9 cellular contexts compared by ENCODE assay signal in the genomic region with DNA sequence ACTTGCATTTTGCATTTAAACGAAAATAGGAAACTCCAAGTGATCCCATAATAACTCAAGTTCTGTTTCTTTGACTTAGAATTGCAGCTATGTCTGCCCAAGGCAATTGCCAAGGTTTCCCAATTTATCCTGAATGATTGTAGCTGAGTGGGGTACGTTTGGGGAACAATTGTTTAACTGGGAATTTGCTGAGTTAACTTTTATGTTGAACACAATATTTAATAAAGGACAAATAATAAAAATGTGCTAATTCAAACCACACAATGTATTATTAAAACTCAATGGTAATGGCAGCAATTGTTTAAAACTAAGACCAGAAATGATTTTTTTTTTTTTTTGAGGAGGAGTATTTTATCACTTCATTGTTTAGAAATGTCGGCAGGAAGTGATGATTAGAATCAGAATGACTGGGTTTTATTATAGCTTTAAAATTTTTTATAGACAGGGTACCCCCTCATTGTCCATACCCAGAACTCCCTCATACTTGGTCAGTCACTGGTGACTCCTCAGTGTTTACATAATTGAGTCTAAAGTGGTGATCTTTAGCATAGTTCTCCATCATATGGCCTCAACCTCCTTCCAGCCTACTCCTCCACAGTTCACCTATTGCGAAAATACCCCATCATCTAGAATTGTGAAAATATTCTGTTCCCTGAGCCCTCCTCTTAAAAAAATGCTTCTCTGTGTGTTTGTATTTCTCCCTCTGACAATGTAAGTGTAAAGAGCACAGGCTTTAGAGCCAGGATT.
DNase-seq lines count a peak whose midpoint lies in the region; ATAC-seq and TF ChIP-seq lines count a peak whose summit lies in the region.
"Had no signal": no experiment of that assay in that cellular context is flagged by ENCODE, and none has a peak within 500 bp of the region (broad histone marks: within the 10 kb centered on the region; RNA-seq: fewer than 3 reads in every experiment).

No MANE protein-coding gene starts in this region.

- DNase-seq in activated CD8-positive, alpha-beta T cell treated with anti-CD3 and anti-CD28 coated beads for 36 hours, result no peak
- no peak for DNase-seq in activated CD8-positive, alpha-beta T cell treated with anti-CD3 and anti-CD28 coated beads, Interleukin-2, amount 10 ng/mL, durations not matched to agents 7 days and 5 days
- DNase-seq in activated T-helper 2 cell treated with anti-CD3 and anti-CD28 coated beads, Interferon-gamma antibody, Interleukin-2, Interleukin-4, amounts not matched to agents 10 μg/mL and 5 μg/mL and 100 μg/mL, durations not matched to agents 14 hours and 24 hours and 36 hours (ENCODE audit: low spot score), result no peak
- DNase-seq in left lung (no peak), tibial artery (no peak), NCI-H187 (lab: John Stamatoyannopoulos, UW) (no peak), dedifferentiated amniotic fluid mesenchymal stem cell (ENCODE audit: extremely low spot score) (no peak), NCI-H446 (lab: John Stamatoyannopoulos, UW) (no peak)
- DNase-seq: activated CD8-positive, alpha-beta memory T cell treated with anti-CD3 and anti-CD28 coated beads for 24 hours had no signal

- H3K4me1 ChIP-seq in left lung (peaks cover 8 to 36% of the 10 kb centered on the region in 2 donors), tibial artery (peaks cover 8 to 42% (median 17%) of the 10 kb centered on the region in 4 donors)

- intact Hi-C loops in activated CD8-positive, alpha-beta T cell treated with anti-CD3 and anti-CD28 coated beads for 36 hours (cut with micrococcal nuclease), result no loop called here
- intact Hi-C loops in activated T-helper 2 cell treated with anti-CD3 and anti-CD28 coated beads, Interferon-gamma antibody, Interleukin-2, Interleukin-4, amounts not matched to agents 10 μg/mL and 5 μg/mL and 100 μg/mL, durations not matched to agents 14 hours and 24 hours and 36 hours (cut with micrococcal nuclease), result loop anchor here (5.0 kb wide), 1 partner anchor 246 kb away; no protein-coding TSS in a partner anchor
- intact Hi-C loops in left lung (cut with DNase I), result no loop called here
- intact Hi-C loops in tibial artery (cut with DNase I; ENCODE audit: low total_unique reads), result no loop called here

- H3K9me3 ChIP-seq in left lung (no peaks in the 10 kb centered on the region), tibial artery (no peaks in the 10 kb centered on the region)

- peak overlapping the region; percentile 73 to 84 for H3K27ac ChIP-seq in left lung
- peak overlapping the region; percentile 64 to 68 for H3K27ac ChIP-seq in tibial artery

- no peak overlapping the region for H3K4me3 Mint-ChIP-seq in activated CD8-positive, alpha-beta T cell treated with anti-CD3 and anti-CD28 coated beads for 36 hours
- H3K4me3 Mint-ChIP-seq in activated CD8-positive, alpha-beta T cell treated with anti-CD3 and anti-CD28 coated beads, Interleukin-2, amount 10 ng/mL, durations not matched to agents 7 days and 5 days, result no peak overlapping the region
- H3K4me3 Mint-ChIP-seq in activated T-helper 2 cell treated with anti-CD3 and anti-CD28 coated beads, Interferon-gamma antibody, Interleukin-2, Interleukin-4, amounts not matched to agents 10 μg/mL and 5 μg/mL and 100 μg/mL, durations not matched to agents 14 hours and 24 hours and 36 hours (ENCODE audit: low read depth), result no peak overlapping the region

- H3K27me3 ChIP-seq in left lung (no peaks in the 10 kb centered on the region), tibial artery (no peaks in the 10 kb centered on the region)

- H3K4me3 ChIP-seq in left lung (no peak overlapping the region), tibial artery (no peak overlapping the region)

- CTCF ChIA-PET in activated CD8-positive, alpha-beta T cell treated with anti-CD3 and anti-CD28 coated beads for 36 hours (lab: Charles Lee), result no interaction called here
- CTCF ChIA-PET in activated CD8-positive, alpha-beta T cell treated with anti-CD3 and anti-CD28 coated beads, Interleukin-2, amount 10 ng/mL, durations not matched to agents 7 days and 5 days (lab: Charles Lee), result no interaction called here

- H3K9me3 Mint-ChIP-seq in activated CD8-positive, alpha-beta T cell treated with anti-CD3 and anti-CD28 coated beads for 36 hours, result no peaks in the 10 kb centered on the region
- H3K9me3 Mint-ChIP-seq in activated CD8-positive, alpha-beta T cell treated with anti-CD3 and anti-CD28 coated beads, Interleukin-2, amount 10 ng/mL, durations not matched to agents 7 days and 5 days (ENCODE audit: insufficient read depth), result no peaks in the 10 kb centered on the region
- H3K9me3 Mint-ChIP-seq in activated T-helper 2 cell treated with anti-CD3 and anti-CD28 coated beads, Interferon-gamma antibody, Interleukin-2, Interleukin-4, amounts not matched to agents 10 μg/mL and 5 μg/mL and 100 μg/mL, durations not matched to agents 14 hours and 24 hours and 36 hours, result no peaks in the 10 kb centered on the region

- H3K36me3 ChIP-seq in left lung, result no peaks in the 10 kb centered on the region
- H3K36me3 ChIP-seq in tibial artery, result no peaks in the 10 kb centered on the region

- POLR2A ChIA-PET in activated CD8-positive, alpha-beta T cell treated with anti-CD3 and anti-CD28 coated beads for 36 hours (lab: Charles Lee), result no interaction called here
- POLR2A ChIA-PET in activated CD8-positive, alpha-beta T cell treated with anti-CD3 and anti-CD28 coated beads, Interleukin-2, amount 10 ng/mL, durations not matched to agents 7 days and 5 days (lab: Charles Lee), result interaction anchor here (0.8 kb wide), 1 partner anchor 701 kb away, joined by 3 read pairs; no protein-coding TSS in a partner anchor

- no peaks in the 10 kb centered on the region for H3K36me3 Mint-ChIP-seq in activated CD8-positive, alpha-beta T cell treated with anti-CD3 and anti-CD28 coated beads for 36 hours (ENCODE audit: low read depth)
- no peaks in the 10 kb centered on the region for H3K36me3 Mint-ChIP-seq in activated CD8-positive, alpha-beta T cell treated with anti-CD3 and anti-CD28 coated beads, Interleukin-2, amount 10 ng/mL, durations not matched to agents 7 days and 5 days (ENCODE audit: low read depth)
- H3K36me3 Mint-ChIP-seq in activated T-helper 2 cell treated with anti-CD3 and anti-CD28 coated beads, Interferon-gamma antibody, Interleukin-2, Interleukin-4, amounts not matched to agents 10 μg/mL and 5 μg/mL and 100 μg/mL, durations not matched to agents 14 hours and 24 hours and 36 hours (ENCODE audit: low read depth), result no peaks in the 10 kb centered on the region

- ATAC-seq in activated CD8-positive, alpha-beta T cell treated with anti-CD3 and anti-CD28 coated beads for 36 hours, result no peak
- ATAC-seq in activated CD8-positive, alpha-beta T cell treated with anti-CD3 and anti-CD28 coated beads, Interleukin-2, amount 10 ng/mL, durations not matched to agents 7 days and 5 days, result no peak
- peak; percentile 24 for ATAC-seq in left lung

- no peak for TF ChIP-seq CTCF in activated CD8-positive, alpha-beta T cell treated with anti-CD3 and anti-CD28 coated beads for 36 hours (IDR thresholded peaks at IDR 0.05)
- TF ChIP-seq CTCF in left lung (IDR thresholded peaks at IDR 0.05) (no peak), tibial artery (IDR thresholded peaks at IDR 0.05) (no peak)

- H3K4me1 Mint-ChIP-seq in activated CD8-positive, alpha-beta T cell treated with anti-CD3 and anti-CD28 coated beads for 36 hours (ENCODE audit: low read depth), result peaks cover 40% of the 10 kb centered on the region
- peaks cover 12% of the 10 kb centered on the region for H3K4me1 Mint-ChIP-seq in activated CD8-positive, alpha-beta T cell treated with anti-CD3 and anti-CD28 coated beads, Interleukin-2, amount 10 ng/mL, durations not matched to agents 7 days and 5 days (ENCODE audit: low read depth)
- peaks cover 31% of the 10 kb centered on the region for H3K4me1 Mint-ChIP-seq in activated T-helper 2 cell treated with anti-CD3 and anti-CD28 coated beads, Interferon-gamma antibody, Interleukin-2, Interleukin-4, amounts not matched to agents 10 μg/mL and 5 μg/mL and 100 μg/mL, durations not matched to agents 14 hours and 24 hours and 36 hours (ENCODE audit: low read depth)

- H3K27ac Mint-ChIP-seq in activated CD8-positive, alpha-beta T cell treated with anti-CD3 and anti-CD28 coated beads for 36 hours, result peak overlapping the region; percentile 73
- no peak overlapping the region for H3K27ac Mint-ChIP-seq in activated CD8-positive, alpha-beta T cell treated with anti-CD3 and anti-CD28 coated beads, Interleukin-2, amount 10 ng/mL, durations not matched to agents 7 days and 5 days
- peak overlapping the region; percentile 1 for H3K27ac Mint-ChIP-seq in activated T-helper 2 cell treated with anti-CD3 and anti-CD28 coated beads, Interferon-gamma antibody, Interleukin-2, Interleukin-4, amounts not matched to agents 10 μg/mL and 5 μg/mL and 100 μg/mL, durations not matched to agents 14 hours and 24 hours and 36 hours

- no peaks in the 10 kb centered on the region for H3K27me3 Mint-ChIP-seq in activated CD8-positive, alpha-beta T cell treated with anti-CD3 and anti-CD28 coated beads for 36 hours
- H3K27me3 Mint-ChIP-seq in activated CD8-positive, alpha-beta T cell treated with anti-CD3 and anti-CD28 coated beads, Interleukin-2, amount 10 ng/mL, durations not matched to agents 7 days and 5 days (ENCODE audit: low read depth), result no peaks in the 10 kb centered on the region
- no peaks in the 10 kb centered on the region for H3K27me3 Mint-ChIP-seq in activated T-helper 2 cell treated with anti-CD3 and anti-CD28 coated beads, Interferon-gamma antibody, Interleukin-2, Interleukin-4, amounts not matched to agents 10 μg/mL and 5 μg/mL and 100 μg/mL, durations not matched to agents 14 hours and 24 hours and 36 hours (ENCODE audit: low read depth)
